ENCODE assay signal across 1 cellular context in the genomic region with DNA sequence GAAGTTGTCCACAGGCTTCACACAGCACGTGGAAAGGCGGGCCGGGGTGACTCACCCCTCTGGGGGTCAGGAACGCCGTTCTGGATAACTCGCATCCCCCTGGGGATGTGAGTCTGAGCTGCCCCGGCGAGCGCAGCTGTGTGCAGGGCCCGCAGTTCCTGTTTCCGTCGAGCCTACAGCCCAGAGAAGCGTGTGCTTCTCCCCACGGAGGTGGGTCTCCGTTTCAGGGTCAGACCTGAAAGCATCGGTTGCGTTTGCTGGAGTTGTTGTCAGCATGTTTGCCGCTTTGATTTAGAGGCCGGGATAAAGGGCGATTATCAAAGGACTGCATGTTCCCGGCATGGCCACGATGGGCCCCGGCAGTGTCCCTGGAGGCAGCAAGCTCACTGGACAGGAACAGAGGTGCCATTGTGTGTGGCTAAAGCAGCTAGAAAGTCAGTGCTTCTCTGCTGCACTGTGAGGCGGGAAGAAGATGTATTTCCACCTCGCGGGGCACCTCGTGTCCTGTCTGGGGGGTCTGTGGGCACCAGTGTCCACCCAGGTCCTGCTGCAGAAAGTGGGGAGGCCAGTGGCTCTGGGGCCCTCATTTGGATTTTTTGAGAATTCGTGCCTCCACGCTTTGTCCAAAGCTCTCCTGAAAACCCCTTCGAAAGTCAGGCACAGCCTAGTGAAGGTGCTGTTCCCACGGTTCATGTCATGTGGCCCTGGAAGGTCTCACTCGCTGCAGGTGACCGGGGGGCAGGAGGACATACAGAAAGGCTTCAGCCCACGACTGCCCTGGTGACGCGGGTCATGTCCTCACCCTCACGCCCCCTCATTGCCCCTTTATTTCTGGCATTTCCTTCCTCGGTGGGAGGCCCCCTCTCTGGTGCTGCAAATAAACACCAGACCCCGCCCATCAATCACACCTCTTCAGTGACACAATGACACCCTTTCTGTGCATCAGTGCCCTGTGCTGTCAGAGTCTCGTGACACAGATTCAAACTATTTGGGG.
A peak's percentile ranks its signal among the peaks of the same experiment; 100 is the strongest.
TF ChIP-seq lines count a peak whose summit lies in the region.

No MANE protein-coding gene starts in this region.

TF ChIP-seq in HepG2, 621 proteins besides CTCF, POLR2A, EP300 and RAD21 (continued from another document and continues in another):
- TF ChIP-seq, protein P1, sequence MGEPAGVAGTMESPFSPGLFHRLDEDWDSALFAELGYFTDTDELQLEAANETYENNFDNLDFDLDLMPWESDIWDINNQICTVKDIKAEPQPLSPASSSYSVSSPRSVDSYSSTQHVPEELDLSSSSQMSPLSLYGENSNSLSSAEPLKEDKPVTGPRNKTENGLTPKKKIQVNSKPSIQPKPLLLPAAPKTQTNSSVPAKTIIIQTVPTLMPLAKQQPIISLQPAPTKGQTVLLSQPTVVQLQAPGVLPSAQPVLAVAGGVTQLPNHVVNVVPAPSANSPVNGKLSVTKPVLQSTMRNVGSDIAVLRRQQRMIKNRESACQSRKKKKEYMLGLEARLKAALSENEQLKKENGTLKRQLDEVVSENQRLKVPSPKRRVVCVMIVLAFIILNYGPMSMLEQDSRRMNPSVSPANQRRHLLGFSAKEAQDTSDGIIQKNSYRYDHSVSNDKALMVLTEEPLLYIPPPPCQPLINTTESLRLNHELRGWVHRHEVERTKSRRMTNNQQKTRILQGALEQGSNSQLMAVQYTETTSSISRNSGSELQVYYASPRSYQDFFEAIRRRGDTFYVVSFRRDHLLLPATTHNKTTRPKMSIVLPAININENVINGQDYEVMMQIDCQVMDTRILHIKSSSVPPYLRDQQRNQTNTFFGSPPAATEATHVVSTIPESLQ (CRISPR knock-in tag; conservative IDR thresholded peaks at IDR 0.05), result no peak
- no peak for TF ChIP-seq MAFG (CRISPR knock-in tag; IDR thresholded peaks at IDR 0.05)
- TF ChIP-seq CCDC6 (CRISPR knock-in tag; IDR thresholded peaks at IDR 0.05), result no peak
- peak; percentile 32; the same call in 1 of the 2 replicates for TF ChIP-seq MXD1 (CRISPR knock-in tag; IDR thresholded peaks at IDR 0.05)
- no peak for TF ChIP-seq RFX3 (CRISPR knock-in tag; IDR thresholded peaks at IDR 0.05)
- TF ChIP-seq PHF5A (CRISPR knock-in tag; IDR thresholded peaks at IDR 0.05; ENCODE audit: low read depth, unreplicated experiment), result no peak
- TF ChIP-seq NAIF1 (CRISPR knock-in tag; IDR thresholded peaks at IDR 0.05; ENCODE audit: borderline replicate concordance), result no peak
- no peak for TF ChIP-seq POGZ (CRISPR knock-in tag; IDR thresholded peaks at IDR 0.05)
- no peak for TF ChIP-seq RBAK (CRISPR knock-in tag; IDR thresholded peaks at IDR 0.05)
- no peak for TF ChIP-seq ZNF383 (CRISPR knock-in tag; IDR thresholded peaks at IDR 0.05; ENCODE audit: borderline replicate concordance)
- no peak for TF ChIP-seq NR0B2 (CRISPR knock-in tag; IDR thresholded peaks at IDR 0.05)
- TF ChIP-seq, protein P2, sequence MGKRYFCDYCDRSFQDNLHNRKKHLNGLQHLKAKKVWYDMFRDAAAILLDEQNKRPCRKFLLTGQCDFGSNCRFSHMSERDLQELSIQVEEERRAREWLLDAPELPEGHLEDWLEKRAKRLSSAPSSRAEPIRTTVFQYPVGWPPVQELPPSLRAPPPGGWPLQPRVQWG (CRISPR knock-in tag; IDR thresholded peaks at IDR 0.05; ENCODE audit: borderline replicate concordance, low read depth), result no peak
- TF ChIP-seq CREM (IDR thresholded peaks at IDR 0.05), result no peak
- TF ChIP-seq CREM (CRISPR knock-in tag; IDR thresholded peaks at IDR 0.05), result no peak
- no peak for TF ChIP-seq RARG (CRISPR knock-in tag; IDR thresholded peaks at IDR 0.05; ENCODE audit: low read depth)
- no peak for TF ChIP-seq TBL1XR1 (IDR thresholded peaks at IDR 0.05; ENCODE audit: borderline replicate concordance, low read length, partially characterized antibody)
- 0 out of 2 replicates have a peak, but pooled peaks have one; percentile 67 for TF ChIP-seq ZNF34 (CRISPR knock-in tag; IDR thresholded peaks at IDR 0.05; ENCODE audit: borderline replicate concordance)
- no peak for TF ChIP-seq HCFC1 (IDR thresholded peaks at IDR 0.05; ENCODE audit: low read depth, low read length)
- TF ChIP-seq IKZF5 (CRISPR knock-in tag; IDR thresholded peaks at IDR 0.05), result 0 out of 2 replicates have a peak, but pooled peaks have one; percentile 13
- TF ChIP-seq U2AF1 (optimal IDR thresholded peaks at IDR 0.05; ENCODE audit: low read depth, low read length), result no peak
- TF ChIP-seq ZNF768 (CRISPR knock-in tag; IDR thresholded peaks at IDR 0.05), result peak; percentile 39; the same call in 1 of the 2 replicates
- no peak for TF ChIP-seq ZBTB8A (CRISPR knock-in tag; IDR thresholded peaks at IDR 0.05; ENCODE audit: borderline replicate concordance, low read depth)
- TF ChIP-seq CC2D1A (CRISPR knock-in tag; IDR thresholded peaks at IDR 0.05), result no peak
- peak; percentile 72 for TF ChIP-seq GABPB1 (CRISPR knock-in tag; IDR thresholded peaks at IDR 0.05)
- TF ChIP-seq ZNF660 (CRISPR knock-in tag; IDR thresholded peaks at IDR 0.05; ENCODE audit: borderline replicate concordance, low read depth), result no peak
- TF ChIP-seq RCOR2 (CRISPR knock-in tag; IDR thresholded peaks at IDR 0.05), result 0 out of 2 replicates have a peak, but pooled peaks have one; percentile 28
- no peak for TF ChIP-seq ZNF354B (CRISPR knock-in tag; IDR thresholded peaks at IDR 0.05)
- TF ChIP-seq FOXA1 (IDR thresholded peaks at IDR 0.05), result no peak
- TF ChIP-seq FOXA1 (CRISPR knock-in tag; IDR thresholded peaks at IDR 0.05), result no peak
- TF ChIP-seq MEF2D (CRISPR knock-in tag; IDR thresholded peaks at IDR 0.05), result peak; percentile 36; the same call in 1 of the 2 replicates
- TF ChIP-seq, protein P3, sequence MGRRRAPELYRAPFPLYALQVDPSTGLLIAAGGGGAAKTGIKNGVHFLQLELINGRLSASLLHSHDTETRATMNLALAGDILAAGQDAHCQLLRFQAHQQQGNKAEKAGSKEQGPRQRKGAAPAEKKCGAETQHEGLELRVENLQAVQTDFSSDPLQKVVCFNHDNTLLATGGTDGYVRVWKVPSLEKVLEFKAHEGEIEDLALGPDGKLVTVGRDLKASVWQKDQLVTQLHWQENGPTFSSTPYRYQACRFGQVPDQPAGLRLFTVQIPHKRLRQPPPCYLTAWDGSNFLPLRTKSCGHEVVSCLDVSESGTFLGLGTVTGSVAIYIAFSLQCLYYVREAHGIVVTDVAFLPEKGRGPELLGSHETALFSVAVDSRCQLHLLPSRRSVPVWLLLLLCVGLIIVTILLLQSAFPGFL (CRISPR knock-in tag; IDR thresholded peaks at IDR 0.05), result no peak
- no peak for TF ChIP-seq CENPX (CRISPR knock-in tag; IDR thresholded peaks at IDR 0.05)
- no peak for TF ChIP-seq ZNF253 (CRISPR knock-in tag; IDR thresholded peaks at IDR 0.05; ENCODE audit: borderline replicate concordance)
- no peak for TF ChIP-seq ZNF737 (CRISPR knock-in tag; IDR thresholded peaks at IDR 0.05; ENCODE audit: borderline replicate concordance)
- TF ChIP-seq ZNF431 (CRISPR knock-in tag; IDR thresholded peaks at IDR 0.05; ENCODE audit: borderline replicate concordance, low read depth), result peak; percentile 78; the same call in 1 of the 2 replicates
- TF ChIP-seq ZC3H13 (CRISPR knock-in tag; IDR thresholded peaks at IDR 0.05), result peak; percentile 74; the same call in 1 of the 2 replicates
- TF ChIP-seq BRF2 (CRISPR knock-in tag; IDR thresholded peaks at IDR 0.05), result no peak
- no peak for TF ChIP-seq ZNF550 (CRISPR knock-in tag; IDR thresholded peaks at IDR 0.05; ENCODE audit: borderline replicate concordance)
- peak; percentile 62 for TF ChIP-seq ZNF883 (CRISPR knock-in tag; IDR thresholded peaks at IDR 0.05; ENCODE audit: not compliant biosample characterization)
- no peak for TF ChIP-seq WIZ (CRISPR knock-in tag; IDR thresholded peaks at IDR 0.05)
- TF ChIP-seq IKZF1 (IDR thresholded peaks at IDR 0.05), result no peak
- TF ChIP-seq MLXIP (CRISPR knock-in tag; IDR thresholded peaks at IDR 0.05; ENCODE audit: borderline replicate concordance), result no peak
- no peak for TF ChIP-seq ZFP62 (CRISPR knock-in tag; IDR thresholded peaks at IDR 0.05)
- TF ChIP-seq ATF1 (CRISPR knock-in tag; IDR thresholded peaks at IDR 0.05), result no peak
- TF ChIP-seq, protein P4, sequence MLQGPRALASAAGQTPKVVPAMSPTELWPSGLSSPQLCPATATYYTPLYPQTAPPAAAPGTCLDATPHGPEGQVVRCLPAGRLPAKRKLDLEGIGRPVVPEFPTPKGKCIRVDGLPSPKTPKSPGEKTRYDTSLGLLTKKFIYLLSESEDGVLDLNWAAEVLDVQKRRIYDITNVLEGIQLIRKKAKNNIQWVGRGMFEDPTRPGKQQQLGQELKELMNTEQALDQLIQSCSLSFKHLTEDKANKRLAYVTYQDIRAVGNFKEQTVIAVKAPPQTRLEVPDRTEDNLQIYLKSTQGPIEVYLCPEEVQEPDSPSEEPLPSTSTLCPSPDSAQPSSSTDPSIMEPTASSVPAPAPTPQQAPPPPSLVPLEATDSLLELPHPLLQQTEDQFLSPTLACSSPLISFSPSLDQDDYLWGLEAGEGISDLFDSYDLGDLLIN (CRISPR knock-in tag; IDR thresholded peaks at IDR 0.05; ENCODE audit: borderline replicate concordance), result no peak
- TF ChIP-seq ZNF709 (CRISPR knock-in tag; IDR thresholded peaks at IDR 0.05), result peak; percentile 83; the same call in 1 of the 2 replicates
- no peak for TF ChIP-seq KLF15 (CRISPR knock-in tag; IDR thresholded peaks at IDR 0.05; ENCODE audit: borderline replicate concordance)
- no peak for TF ChIP-seq SMC3 (IDR thresholded peaks at IDR 0.05; ENCODE audit: low read length)
- TF ChIP-seq SALL1 (CRISPR knock-in tag; IDR thresholded peaks at IDR 0.05), result peak; percentile 81
- TF ChIP-seq, protein P5, sequence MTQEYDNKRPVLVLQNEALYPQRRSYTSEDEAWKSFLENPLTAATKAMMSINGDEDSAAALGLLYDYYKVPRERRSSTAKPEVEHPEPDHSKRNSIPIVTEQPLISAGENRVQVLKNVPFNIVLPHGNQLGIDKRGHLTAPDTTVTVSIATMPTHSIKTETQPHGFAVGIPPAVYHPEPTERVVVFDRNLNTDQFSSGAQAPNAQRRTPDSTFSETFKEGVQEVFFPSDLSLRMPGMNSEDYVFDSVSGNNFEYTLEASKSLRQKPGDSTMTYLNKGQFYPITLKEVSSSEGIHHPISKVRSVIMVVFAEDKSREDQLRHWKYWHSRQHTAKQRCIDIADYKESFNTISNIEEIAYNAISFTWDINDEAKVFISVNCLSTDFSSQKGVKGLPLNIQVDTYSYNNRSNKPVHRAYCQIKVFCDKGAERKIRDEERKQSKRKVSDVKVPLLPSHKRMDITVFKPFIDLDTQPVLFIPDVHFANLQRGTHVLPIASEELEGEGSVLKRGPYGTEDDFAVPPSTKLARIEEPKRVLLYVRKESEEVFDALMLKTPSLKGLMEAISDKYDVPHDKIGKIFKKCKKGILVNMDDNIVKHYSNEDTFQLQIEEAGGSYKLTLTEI (CRISPR knock-in tag; conservative IDR thresholded peaks at IDR 0.05), result no peak
- TF ChIP-seq ZNF432 (CRISPR knock-in tag; IDR thresholded peaks at IDR 0.05; ENCODE audit: borderline replicate concordance), result no peak
- TF ChIP-seq ZNF33B (CRISPR knock-in tag; IDR thresholded peaks at IDR 0.05), result peak; percentile 55; the same call in 1 of the 2 replicates
- no peak for TF ChIP-seq ZNF275 (CRISPR knock-in tag; IDR thresholded peaks at IDR 0.05; ENCODE audit: borderline replicate concordance)
